ENCODE assay signal across 21 cellular contexts in the genomic region with DNA sequence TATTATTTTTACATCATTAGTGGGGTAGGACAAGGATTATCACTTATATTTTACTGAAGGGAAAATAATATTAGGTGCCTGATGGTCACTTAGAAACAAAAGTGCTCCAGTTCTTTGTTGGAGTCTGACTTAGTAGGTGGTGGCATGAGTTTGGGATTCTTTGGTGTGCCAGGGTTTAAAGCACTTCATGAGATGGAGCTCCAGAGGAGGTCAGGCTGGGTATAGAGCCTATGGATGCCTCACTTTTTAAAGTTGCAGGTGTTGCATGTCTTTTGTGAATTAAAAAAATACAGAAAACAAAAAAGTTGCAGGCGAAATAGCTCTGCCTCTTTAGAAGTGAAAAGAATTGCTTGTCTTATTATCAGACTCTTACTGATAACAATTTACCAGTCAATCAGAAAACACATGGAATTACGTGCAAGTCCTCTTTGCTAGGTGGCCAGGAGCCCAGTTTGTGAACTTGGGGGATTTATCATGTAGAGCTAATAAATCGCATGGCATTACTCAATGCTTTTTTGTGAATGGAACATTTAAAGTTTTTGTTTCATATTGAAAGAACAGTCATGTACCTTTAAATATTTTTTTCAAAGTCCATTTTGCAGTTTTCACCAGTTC. TPM values are rescaled to one million over a fixed set of nuclear protein-coding genes. Genes with fewer than 3 reads are reported as not detected.
DNase-seq lines count a peak whose midpoint lies in the region; ATAC-seq and TF ChIP-seq lines count a peak whose summit lies in the region.
"Had no signal": no experiment of that assay in that cellular context is flagged by ENCODE, and none has a peak within 500 bp of the region (broad histone marks: within the 10 kb centered on the region; RNA-seq: fewer than 3 reads in every experiment).

No MANE protein-coding gene starts in this region.

- H3K4me3 ChIP-seq in thoracic aorta (peak overlapping the region; percentile 32), neural progenitor cell (no peak overlapping the region)
- H3K4me3 ChIP-seq: ascending aorta, SK-N-MC had no signal

- H3K36me3 Mint-ChIP-seq in activated T-cell treated with anti-CD3 and anti-CD28 coated beads, Interleukin-2, amount 50 U/mL, for 4 hours (ENCODE audit: insufficient read depth), result peaks cover 48% of the 10 kb centered on the region
- H3K36me3 Mint-ChIP-seq in T-helper 17 cell (ENCODE audit: low read depth) (peaks cover 18% of the 10 kb centered on the region), neural progenitor cell (no peaks in the 10 kb centered on the region)
- H3K36me3 Mint-ChIP-seq in effector memory CD8-positive, alpha-beta T cell (ENCODE audit: insufficient read depth), result peaks cover 48% of the 10 kb centered on the region
- H3K36me3 Mint-ChIP-seq: stimulated activated naive B cell treated with anti-CD40 and anti-IgM and Interleukin-4, amounts not matched to agents 10 μg/mL and 1 μg/mL and 100 μg/mL, for 72 hours had no signal

- no peaks in the 10 kb centered on the region for H3K27me3 Mint-ChIP-seq in activated T-cell treated with anti-CD3 and anti-CD28 coated beads, Interleukin-2, amount 50 U/mL, for 4 hours (ENCODE audit: low read depth)
- H3K27me3 Mint-ChIP-seq in T-helper 17 cell (no peaks in the 10 kb centered on the region), neural progenitor cell (ENCODE audit: insufficient read depth, low read depth) (peaks cover 2% of the 10 kb centered on the region)
- no peaks in the 10 kb centered on the region for H3K27me3 Mint-ChIP-seq in effector memory CD8-positive, alpha-beta T cell

- H3K27ac Mint-ChIP-seq in T-helper 17 cell, result peak overlapping the region; percentile 97
- H3K27ac Mint-ChIP-seq in effector memory CD8-positive, alpha-beta T cell, result peak overlapping the region; percentile 85 to 87
- no peak overlapping the region for H3K27ac Mint-ChIP-seq in neural progenitor cell
- H3K27ac Mint-ChIP-seq: stimulated activated naive B cell treated with anti-CD40 and anti-IgM and Interleukin-4, amounts not matched to agents 10 μg/mL and 1 μg/mL and 100 μg/mL, for 72 hours had no signal

- no peak for ATAC-seq in activated T-cell treated with anti-CD3 and anti-CD28 coated beads, Interleukin-2, amount 50 U/mL, for 4 hours
- no peak for ATAC-seq in T-helper 17 cell
- ATAC-seq in effector memory CD8-positive, alpha-beta T cell (replicated peaks), result no peak
- ATAC-seq in thoracic aorta (ENCODE audit: insufficient number of reproducible peaks, low FRiP score, low read depth), result no peak
- ATAC-seq: foreskin keratinocyte; Panc1; stimulated activated naive B cell treated with anti-CD40 and anti-IgM and Interleukin-4, amounts not matched to agents 10 μg/mL and 1 μg/mL and 100 μg/mL, for 72 hours had no signal

- no peak for TF ChIP-seq CTCF in thoracic aorta (IDR thresholded peaks at IDR 0.05)
- no peak for TF ChIP-seq CTCF in neural progenitor cell (IDR thresholded peaks at IDR 0.05)

- H3F3A ChIP-seq in neural progenitor cell (ENCODE audit: low read depth), result no peaks in the 10 kb centered on the region

- H3K9me3 ChIP-seq in T-helper 17 cell (ENCODE audit: control insufficient read depth, low read length, poor library complexity, severe bottlenecking) (no peaks in the 10 kb centered on the region), thoracic aorta (no peaks in the 10 kb centered on the region), neural progenitor cell (ENCODE audit: low read depth) (no peaks in the 10 kb centered on the region)
- H3K9me3 ChIP-seq: ascending aorta had no signal

- no peak for DNase-seq in activated T-cell treated with anti-CD3 and anti-CD28 coated beads, Interleukin-2, amount 50 U/mL, for 4 hours
- no peak for DNase-seq in activated T-cell treated with anti-CD3 and anti-CD28 coated beads for 4 hours
- no peak for DNase-seq in T-helper 17 cell
- no peak for DNase-seq in effector memory CD8-positive, alpha-beta T cell
- DNase-seq in thoracic aorta (ENCODE audit: low spot score), result no peak
- no peak for DNase-seq in DMS79 (lab: John Stamatoyannopoulos, UW)
- no peak for DNase-seq in NCI-H1092 (lab: John Stamatoyannopoulos, UW)
- DNase-seq in neural progenitor cell (ENCODE audit: low spot score), result no peak
- DNase-seq: foreskin keratinocyte; kidney glomerular epithelial cell; mesendoderm; NCI-H1436 treated with DMSO at 0.1 percent for 48 hours; NCI-H82; stimulated activated naive B cell treated with anti-CD40 and anti-IgM and Interleukin-4, amounts not matched to agents 10 μg/mL and 1 μg/mL and 100 μg/mL, for 72 hours had no signal

- H3K4me1 Mint-ChIP-seq in activated T-cell treated with anti-CD3 and anti-CD28 coated beads, Interleukin-2, amount 50 U/mL, for 4 hours (ENCODE audit: low read depth), result peaks cover 56% of the 10 kb centered on the region
- peaks cover 55% of the 10 kb centered on the region for H3K4me1 Mint-ChIP-seq in T-helper 17 cell
- H3K4me1 Mint-ChIP-seq in effector memory CD8-positive, alpha-beta T cell (ENCODE audit: low read depth in 2 of 2), result peaks cover 49 to 66% of the 10 kb centered on the region in 2 donors
- H3K4me1 Mint-ChIP-seq in neural progenitor cell, result peaks cover 1% of the 10 kb centered on the region
- H3K4me1 Mint-ChIP-seq: neural crest cell had no signal

- H3K9me3 Mint-ChIP-seq in activated T-cell treated with anti-CD3 and anti-CD28 coated beads, Interleukin-2, amount 50 U/mL, for 4 hours, result no peaks in the 10 kb centered on the region
- H3K9me3 Mint-ChIP-seq in effector memory CD8-positive, alpha-beta T cell, result no peaks in the 10 kb centered on the region
- H3K9me3 Mint-ChIP-seq in neural progenitor cell, result peaks cover 3% of the 10 kb centered on the region
- H3K9me3 Mint-ChIP-seq: stimulated activated naive B cell treated with anti-CD40 and anti-IgM and Interleukin-4, amounts not matched to agents 10 μg/mL and 1 μg/mL and 100 μg/mL, for 72 hours had no signal

- H3K9ac ChIP-seq in neural progenitor cell, result no peak overlapping the region

- H3K4me1 ChIP-seq in thoracic aorta (ENCODE audit: control insufficient read depth in 1 of 2, low read depth in 2 of 2), result no peaks in the 10 kb centered on the region
- H3K4me1 ChIP-seq in neural progenitor cell, result peaks cover 4% of the 10 kb centered on the region
- H3K4me1 ChIP-seq: ascending aorta, foreskin keratinocyte had no signal

- H3K27ac ChIP-seq in thoracic aorta (no peak overlapping the region), neural progenitor cell (no peak overlapping the region)
- H3K27ac ChIP-seq: ascending aorta, foreskin keratinocyte, SK-N-MC had no signal

- no peaks in the 10 kb centered on the region for H3K36me3 ChIP-seq in thoracic aorta
- no peaks in the 10 kb centered on the region for H3K36me3 ChIP-seq in neural progenitor cell
- H3K36me3 ChIP-seq: ascending aorta had no signal

- peak overlapping the region; percentile 100 for H3K4me3 Mint-ChIP-seq in activated T-cell treated with anti-CD3 and anti-CD28 coated beads, Interleukin-2, amount 50 U/mL, for 4 hours
- H3K4me3 Mint-ChIP-seq in T-helper 17 cell (peak overlapping the region; percentile 97), neural progenitor cell (no peak overlapping the region)
- peak overlapping the region; percentile 75 to 98 for H3K4me3 Mint-ChIP-seq in effector memory CD8-positive, alpha-beta T cell
- H3K4me3 Mint-ChIP-seq: neural crest cell; stimulated activated naive B cell treated with anti-CD40 and anti-IgM and Interleukin-4, amounts not matched to agents 10 μg/mL and 1 μg/mL and 100 μg/mL, for 72 hours had no signal

- H3K4me2 ChIP-seq in neural progenitor cell, result no peak overlapping the region

- H2AFZ ChIP-seq in neural progenitor cell (replicated peaks), result no peak overlapping the region

- no peaks in the 10 kb centered on the region for H3K27me3 ChIP-seq in thoracic aorta (replicated peaks; ENCODE audit: insufficient read depth)
- H3K27me3 ChIP-seq in neural progenitor cell, result peaks cover 79% of the 10 kb centered on the region
- H3K27me3 ChIP-seq: ascending aorta, foreskin keratinocyte had no signal

- H3K79me2 ChIP-seq in neural progenitor cell (ENCODE audit: low read depth), result no peaks in the 10 kb centered on the region

- H4K20me1 ChIP-seq in neural progenitor cell (ENCODE audit: low read depth), result no peaks in the 10 kb centered on the region

RNA-seq across cellular contexts. Expression of a gene that starts 1.6 kb away (rescaled TPM):
- total RNA-seq in activated T-cell treated with anti-CD3 and anti-CD28 coated beads, Interleukin-2, amount 50 U/mL, for 4 hours, result 100 to 1,000 TPM; 227 to 260 (median 249) TPM
- 100 to 1,000 TPM; 235 to 319 TPM for total RNA-seq in T-helper 17 cell
- total RNA-seq in thoracic aorta, result 1 to 10 TPM; 3.4 to 8.2 TPM
- total RNA-seq in neural progenitor cell (ENCODE audit: low replicate concordance), result not detected in 2 replicates
- total RNA-seq: chondrocyte, foreskin keratinocyte, HT-29, neural crest cell had no signal

RNA-seq across cellular contexts. Expression of a gene that starts 16.2 kb away (rescaled TPM):
- total RNA-seq in activated T-cell treated with anti-CD3 and anti-CD28 coated beads, Interleukin-2, amount 50 U/mL, for 4 hours, result under 1 TPM; 0.18 to 0.25 (median 0.22) TPM
- not detected for total RNA-seq in T-helper 17 cell
- not detected for total RNA-seq in thoracic aorta
- total RNA-seq in neural progenitor cell (ENCODE audit: low replicate concordance), result not detected in 2 replicates
- total RNA-seq: ascending aorta, chondrocyte, foreskin keratinocyte, HT-29, LHCN-M2, neural crest cell had no signal

RNA-seq across cellular contexts. Expression of a gene that starts 39.6 kb away (rescaled TPM):
- total RNA-seq in activated T-cell treated with anti-CD3 and anti-CD28 coated beads, Interleukin-2, amount 50 U/mL, for 4 hours, result 1 to 10 TPM; 7.5 to 9.3 (median 9.1) TPM
- 1 to 10 TPM; 6.3 to 7.8 TPM for total RNA-seq in T-helper 17 cell
- total RNA-seq in thoracic aorta, result 1 to 10 TPM; 5.1 to 8.1 TPM
- 18.6 and 32.5 TPM in 2 replicates for total RNA-seq in neural progenitor cell (ENCODE audit: low replicate concordance)

Comparison
In these comparisons a context has a peak if more than half of its experiments do, and no peak if none do; other contexts are left out.
1. RNA of a gene that starts 1.6 kb away (total RNA-seq): 235 to 319 TPM in T-helper 17 cell and 227 to 260 TPM in activated T-cell treated with anti-CD3 and anti-CD28 coated beads, Interleukin-2, amount 50 U/mL, for 4 hours; 3.4 to 8.2 TPM in thoracic aorta and not detected in neural progenitor cell; every median in the first group is over 10 times any median in the second.